21 cellular contexts compared by ENCODE assay signal in genomic region chr14:68332011-68332410, GRCh38.
"Had no signal": no experiment of that assay in that cellular context is flagged by ENCODE, and none has a peak within 500 bp of the region (broad histone marks: within the 10 kb centered on the region; RNA-seq: fewer than 3 reads in every experiment).

No MANE protein-coding gene starts in this region.

- H3K27ac Mint-ChIP-seq: activated CD4-positive, alpha-beta memory T cell treated with anti-CD3 and anti-CD28 coated beads, Interleukin-2, amount 10 ng/mL, durations not matched to agents 7 days and 5 days; activated CD4-positive, alpha-beta T cell treated with anti-CD3 and anti-CD28 coated beads, Interleukin-2, amount 10 ng/mL, durations not matched to agents 24 days and 14 days; activated naive CD8-positive, alpha-beta T cell treated with anti-CD3 and anti-CD28 coated beads, Interleukin-2, amount 50 U/mL, for 24 hours; activated T-cell treated with anti-CD3 and anti-CD28 coated beads, Interleukin-2, amount 50 U/mL, for 72 hours; immature natural killer cell; progenitor cell of endocrine pancreas; T-helper 17 cell had no signal

- ATAC-seq: activated naive CD8-positive, alpha-beta T cell treated with anti-CD3 and anti-CD28 coated beads, Interleukin-2, amount 50 U/mL, for 24 hours; activated T-cell treated with anti-CD3 and anti-CD28 coated beads, Interleukin-2, amount 50 U/mL, for 72 hours; body of pancreas; left ventricle myocardium superior; T-helper 17 cell had no signal

- H3K27ac ChIP-seq: body of pancreas, thoracic aorta, upper lobe of left lung had no signal

- H3K27me3 ChIP-seq: body of pancreas, upper lobe of left lung had no signal

- FAIRE-seq: endometrium had no signal

- H3K36me3 ChIP-seq: thoracic aorta, upper lobe of left lung had no signal

- H3K36me3 Mint-ChIP-seq: immature natural killer cell had no signal

- DNase-seq: activated CD4-positive, alpha-beta memory T cell treated with anti-CD3 and anti-CD28 coated beads, Interleukin-2, amount 10 ng/mL, durations not matched to agents 7 days and 5 days; activated CD4-positive, alpha-beta T cell treated with anti-CD3 and anti-CD28 coated beads, Interleukin-2, amount 10 ng/mL, durations not matched to agents 24 days and 14 days; activated effector memory CD4-positive, alpha-beta T cell treated with anti-CD3 and anti-CD28 coated beads, Interleukin-2, amount 50 U/mL, for 16 hours; activated naive CD4-positive, alpha-beta T cell treated with anti-CD3 and anti-CD28 coated beads, Interleukin-2, amount 50 U/mL, for 16 hours; activated naive CD8-positive, alpha-beta T cell treated with anti-CD3 and anti-CD28 coated beads, Interleukin-2, amount 50 U/mL, for 24 hours; activated T-cell treated with anti-CD3 and anti-CD28 coated beads, Interleukin-2, amount 50 U/mL, for 72 hours; foreskin fibroblast; immature natural killer cell; kidney glomerular epithelial cell; left ventricle myocardium superior; mammary epithelial cell; retina; stimulated activated CD4-positive, alpha-beta T cell treated with anti-CD3 and anti-CD28 coated beads, Interleukin-2, amount 100 ng/mL, for 48 hours; stimulated activated naive CD4-positive, alpha-beta T cell treated with Interleukin-2 at 50 U/mL for 16 hours; SW 1271; T-helper 17 cell; upper lobe of left lung had no signal

- H3K27me3 Mint-ChIP-seq: activated CD4-positive, alpha-beta memory T cell treated with anti-CD3 and anti-CD28 coated beads, Interleukin-2, amount 10 ng/mL, durations not matched to agents 7 days and 5 days; activated naive CD8-positive, alpha-beta T cell treated with anti-CD3 and anti-CD28 coated beads, Interleukin-2, amount 50 U/mL, for 24 hours; progenitor cell of endocrine pancreas; T-helper 17 cell had no signal

- H3K9me3 ChIP-seq: body of pancreas, thoracic aorta, upper lobe of left lung had no signal

- H3K4me1 ChIP-seq: body of pancreas had no signal

- H3K4me3 Mint-ChIP-seq: activated CD4-positive, alpha-beta memory T cell treated with anti-CD3 and anti-CD28 coated beads, Interleukin-2, amount 10 ng/mL, durations not matched to agents 7 days and 5 days; activated CD4-positive, alpha-beta T cell treated with anti-CD3 and anti-CD28 coated beads, Interleukin-2, amount 10 ng/mL, durations not matched to agents 24 days and 14 days; activated naive CD8-positive, alpha-beta T cell treated with anti-CD3 and anti-CD28 coated beads, Interleukin-2, amount 50 U/mL, for 24 hours; activated T-cell treated with anti-CD3 and anti-CD28 coated beads, Interleukin-2, amount 50 U/mL, for 72 hours; immature natural killer cell; T-helper 17 cell had no signal

- H3K4me3 ChIP-seq: body of pancreas, thoracic aorta, upper lobe of left lung had no signal

- H3K9me3 Mint-ChIP-seq: activated CD4-positive, alpha-beta memory T cell treated with anti-CD3 and anti-CD28 coated beads, Interleukin-2, amount 10 ng/mL, durations not matched to agents 7 days and 5 days; activated CD4-positive, alpha-beta T cell treated with anti-CD3 and anti-CD28 coated beads, Interleukin-2, amount 10 ng/mL, durations not matched to agents 24 days and 14 days; activated naive CD8-positive, alpha-beta T cell treated with anti-CD3 and anti-CD28 coated beads, Interleukin-2, amount 50 U/mL, for 24 hours; activated T-cell treated with anti-CD3 and anti-CD28 coated beads, Interleukin-2, amount 50 U/mL, for 72 hours; immature natural killer cell had no signal
